ENCODE assay signal across 18 cellular contexts in the genomic region with DNA sequence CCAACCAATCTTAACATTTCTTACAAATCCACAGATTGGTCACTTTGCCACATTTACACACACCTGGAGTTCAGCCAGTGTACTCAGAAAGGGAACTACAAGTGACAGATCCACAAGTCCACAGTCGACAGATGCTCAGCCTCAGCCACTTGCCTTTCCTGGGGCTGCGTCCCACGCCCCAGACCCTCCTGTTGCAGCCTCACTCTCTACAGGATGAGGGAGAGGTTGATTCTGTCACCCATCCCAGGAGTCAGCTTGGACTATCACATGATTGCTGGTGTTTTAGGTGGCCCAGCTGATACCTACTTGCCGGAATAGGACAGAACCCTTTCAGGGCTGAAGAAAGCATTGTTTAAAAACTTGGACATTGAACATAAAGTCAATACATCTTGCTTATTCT.
DNase-seq lines count a peak whose midpoint lies in the region; ATAC-seq, FAIRE-seq and TF ChIP-seq lines count a peak whose summit lies in the region.
"Had no signal": no experiment of that assay in that cellular context is flagged by ENCODE, and none has a peak within 500 bp of the region (broad histone marks: within the 10 kb centered on the region; RNA-seq: fewer than 3 reads in every experiment).

No MANE protein-coding gene starts in this region.

- no TSS peak for BruUV-seq in Panc1 (replicated peaks; lab: Mats Ljungman, UMichigan)

- POLR2A ChIA-PET in Panc1 (lab: Charles Lee): no interaction called here
- POLR2A ChIA-PET in RWPE1 (lab: Yijun Ruan, JAX; ENCODE audit: low non-redundant PET): no interaction called here

- CTCF ChIA-PET in Panc1 (lab: Charles Lee) (no interaction called here), RWPE1 (lab: Yijun Ruan, JAX) (no interaction called here)

- H3K4me1 Mint-ChIP-seq in immature natural killer cell: peaks cover 35 to 51% of the 10 kb centered on the region in 2 donors
- H3K4me1 Mint-ChIP-seq: CD4-positive, alpha-beta memory T cell had no signal

- H3K36me3 ChIP-seq in Panc1 (ENCODE audit: control insufficient read depth, insufficient read depth, low read length) (no peaks in the 10 kb centered on the region), bronchial epithelial cell (ENCODE audit: control insufficient read depth, insufficient read depth, low read length) (no peaks in the 10 kb centered on the region)

- H3K4me3 Mint-ChIP-seq in immature natural killer cell: peak overlapping the region in 2 of 5 donors; percentile 33 to 75
- H3K4me3 Mint-ChIP-seq: CD4-positive, alpha-beta memory T cell had no signal

- in situ Hi-C loops in Panc1 (cut with HindIII; ENCODE audit: low pct_unique_long_range_greater_than_20kb, low sequenced_read_pairs): no loop called here

- H3K27ac Mint-ChIP-seq in immature natural killer cell: peak overlapping the region in 4 of 6 donors; percentile 23 to 81 (median 52)
- H3K27ac Mint-ChIP-seq: CD4-positive, alpha-beta memory T cell had no signal

- H3K27me3 Mint-ChIP-seq in immature natural killer cell (ENCODE audit: low read depth in 3 of 3): peaks cover 0 to 3% (median 0%) of the 10 kb centered on the region in 3 donors

- H3K9me3 ChIP-seq in Panc1 (ENCODE audit: control insufficient read depth, insufficient read depth, low read depth, low read length): no peaks in the 10 kb centered on the region

- H3K9me3 Mint-ChIP-seq in immature natural killer cell: peaks cover 0 to 10% (median under 1%) of the 10 kb centered on the region in 6 donors

- peaks cover 8 to 10% (median 9%) of the 10 kb centered on the region in 3 donors for H3K36me3 Mint-ChIP-seq in immature natural killer cell

- H3K27me3 ChIP-seq in Panc1 (ENCODE audit: control insufficient read depth, insufficient read depth, low read length): peaks cover 5% of the 10 kb centered on the region
- no peaks in the 10 kb centered on the region for H3K27me3 ChIP-seq in bronchial epithelial cell (ENCODE audit: control insufficient read depth, insufficient read depth, low read length)

- TF ChIP-seq CTCF in Panc1 (IDR thresholded peaks at IDR 0.05) (no peak), bronchial epithelial cell (IDR thresholded peaks at IDR 0.05; ENCODE audit: insufficient read depth, low read length, severe bottlenecking) (no peak), RWPE1 (conservative IDR thresholded peaks at IDR 0.05; ENCODE audit: low read depth) (no peak)

- peak; percentile 32 for FAIRE-seq in bronchial epithelial cell (lab: Jason Lieb, UNC)
- FAIRE-seq: GM12891, GM18507, H54 had no signal

- ATAC-seq in Panc1: 0 out of 2 replicates have a peak, but pooled peaks have one; percentile 45
- no peak for ATAC-seq in HG03460 (IDR thresholded peaks at IDR 0.05; ENCODE audit: unreplicated experiment)

- no peaks in the 10 kb centered on the region for H3K4me1 ChIP-seq in Panc1 (ENCODE audit: control insufficient read depth, insufficient read depth, low read length)

- no peak overlapping the region for H3K27ac ChIP-seq in Panc1 (ENCODE audit: low read length)
- no peak overlapping the region for H3K27ac ChIP-seq in RWPE1

- DNase-seq in Panc1 (ENCODE audit: low read depth, low spot score) (no peak), bronchial epithelial cell (ENCODE audit: low read depth) (no peak), immature natural killer cell (no peak), RWPE1 (ENCODE audit: low spot score) (no peak), SW 1271 (lab: John Stamatoyannopoulos, UW) (no peak)
- DNase-seq: C1 segment of cervical spinal cord; Calu3; CD4-positive, alpha-beta memory T cell; COR-L47; DMS53; DMS79 treated with DMSO at 0.1 percent for 48 hours; GF-D8; GOT3; HCEC 1CT had no signal

- intact Hi-C loops in Panc1 (cut with micrococcal nuclease; ENCODE audit: unreplicated experiment): no loop called here

- H3K4me3 ChIP-seq in Panc1 (ENCODE audit: low read depth in 2 of 2, low read length in 2 of 2): no peak overlapping the region
- no peak overlapping the region for H3K4me3 ChIP-seq in bronchial epithelial cell (ENCODE audit: low read depth, low read length)
